19 cellular contexts compared by ENCODE assay signal in the genomic region with DNA sequence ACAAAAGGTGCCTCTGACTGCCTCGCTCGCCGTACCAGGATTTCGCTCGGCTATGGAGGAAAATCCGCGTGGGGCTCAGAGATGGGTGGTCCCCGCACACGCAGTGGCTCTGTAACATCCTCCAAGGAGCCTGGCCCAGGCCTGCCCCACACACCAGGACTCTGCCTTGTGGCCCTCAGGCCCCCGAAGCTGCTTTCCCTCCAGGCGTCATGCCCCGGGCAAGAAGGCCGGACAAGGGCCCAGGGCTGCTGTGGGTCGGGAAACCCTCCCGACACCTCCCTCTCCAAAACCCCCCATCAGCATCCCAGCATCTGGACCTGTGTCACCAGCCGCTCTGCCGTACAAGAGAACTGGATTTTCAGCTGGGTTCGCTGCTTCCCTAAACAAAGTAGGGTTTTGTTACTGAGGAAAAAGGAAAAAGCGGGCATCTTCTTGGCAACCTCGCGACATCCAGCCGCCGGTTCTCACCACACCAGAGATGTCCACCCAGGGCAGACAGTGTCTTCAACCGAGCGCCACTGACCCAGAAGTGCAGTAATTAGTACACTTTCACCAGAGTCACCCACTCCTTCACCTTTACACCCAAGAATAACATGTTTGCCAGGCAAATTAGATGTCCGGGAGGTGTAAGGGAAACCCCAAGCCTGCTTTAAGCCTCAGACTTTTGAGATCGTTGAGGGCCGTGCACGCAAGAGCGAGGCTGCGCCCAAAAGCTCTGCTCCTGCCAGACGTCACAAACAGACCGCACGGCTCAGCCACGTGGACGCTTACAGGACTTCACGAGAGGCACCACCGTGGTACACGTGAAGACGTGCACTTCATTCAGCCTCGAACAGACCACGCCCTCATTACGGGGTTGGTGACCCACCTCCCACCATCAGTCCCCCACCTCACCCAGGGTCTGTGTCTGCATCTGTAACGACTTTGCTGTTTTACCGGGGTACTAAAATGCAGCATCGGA.
DNase-seq lines count a peak whose midpoint lies in the region; ATAC-seq and TF ChIP-seq lines count a peak whose summit lies in the region.
"Had no signal": no experiment of that assay in that cellular context is flagged by ENCODE, and none has a peak within 500 bp of the region (broad histone marks: within the 10 kb centered on the region; RNA-seq: fewer than 3 reads in every experiment).

No MANE protein-coding gene starts in this region.

- no peak overlapping the region for H3K4ac ChIP-seq in IMR-90 (ENCODE audit: low read depth, low read length)

- H3K56ac ChIP-seq in IMR-90 (ENCODE audit: extremely low read depth, insufficient read depth, low read length), result no peak overlapping the region

- no peaks in the 10 kb centered on the region; the same call in 1 of the 2 replicates for H3K9me3 ChIP-seq in IMR-90 (ENCODE audit: control insufficient read depth, insufficient read depth, low read length)
- H3K9me3 ChIP-seq in mucosa of descending colon, result no peaks in the 10 kb centered on the region
- no peaks in the 10 kb centered on the region for H3K9me3 ChIP-seq in suprapubic skin

- H3K4me1 ChIP-seq in IMR-90 (ENCODE audit: control insufficient read depth, insufficient read depth, low read length) (peaks cover 29% of the 10 kb centered on the region), mucosa of descending colon (ENCODE audit: low read depth) (no peaks in the 10 kb centered on the region), suprapubic skin (peaks cover 28% of the 10 kb centered on the region)

- no peak overlapping the region for H3K9ac ChIP-seq in IMR-90 (ENCODE audit: low read depth, low read length)

- H3K23ac ChIP-seq in IMR-90 (ENCODE audit: low read depth, low read length), result no peak overlapping the region

- BruUV-seq in IMR-90 (replicated peaks; lab: Mats Ljungman, UMichigan), result no TSS peak

- no peak overlapping the region for H2AFZ ChIP-seq in IMR-90 (replicated peaks; ENCODE audit: low read length, poor library complexity)
- H2AFZ ChIP-seq: hepatocyte had no signal

- H4K5ac ChIP-seq in IMR-90 (ENCODE audit: low read depth, low read length), result no peak overlapping the region

- H4K8ac ChIP-seq in IMR-90 (ENCODE audit: low read depth in 2 of 2, low read length in 2 of 2), result no peak overlapping the region

- in situ Hi-C loops in IMR-90 (cut with MboI; ENCODE audit: low sequenced_read_pairs), result no loop called here

- TF ChIP-seq POLR2A in IMR-90 (IDR thresholded peaks at IDR 0.05; ENCODE audit: low read depth, low read length) (no peak), suprapubic skin (IDR thresholded peaks at IDR 0.05) (no peak)

- TF ChIP-seq EP300 in suprapubic skin (IDR thresholded peaks at IDR 0.05), result no peak

- TF ChIP-seq CTCF in IMR-90 (conservative IDR thresholded peaks at IDR 0.05; ENCODE audit: low read depth, low read length), result no peak
- no peak for TF ChIP-seq CTCF in mucosa of descending colon (IDR thresholded peaks at IDR 0.05)
- TF ChIP-seq CTCF in suprapubic skin (IDR thresholded peaks at IDR 0.05), result no peak
- TF ChIP-seq CTCF in foreskin fibroblast (IDR thresholded peaks at IDR 0.05; ENCODE audit: low read depth, low read length), result no peak

- H3K9me3 Mint-ChIP-seq in activated naive CD8-positive, alpha-beta T cell treated with anti-CD3 and anti-CD28 coated beads, Interleukin-2, amount 50 U/mL, for 24 hours, result no peaks in the 10 kb centered on the region
- H3K9me3 Mint-ChIP-seq: activated T-cell treated with anti-CD3 and anti-CD28 coated beads, Interleukin-2, amount 50 U/mL, for 4 hours; immature natural killer cell had no signal

- H2AK9ac ChIP-seq in IMR-90 (replicated peaks; ENCODE audit: low read depth, low read length, poor library complexity), result no peak overlapping the region

- H3K4me2 ChIP-seq in IMR-90 (ENCODE audit: low read depth, low read length), result no peak overlapping the region
- H3K4me2 ChIP-seq: hepatocyte had no signal

- intact Hi-C loops in IMR-90 (cut with micrococcal nuclease) (no loop called here), mucosa of descending colon (cut with DNase I, micrococcal nuclease) (no loop called here)

- peaks cover 30% of the 10 kb centered on the region for H3K9me1 ChIP-seq in IMR-90 (ENCODE audit: insufficient read depth, low read length)

- H3K27me3 ChIP-seq in IMR-90 (ENCODE audit: control insufficient read depth, insufficient read depth, low read length) (no peaks in the 10 kb centered on the region), suprapubic skin (no peaks in the 10 kb centered on the region)
- H3K27me3 ChIP-seq: hepatocyte had no signal

- POLR2A ChIA-PET in IMR-90 (lab: Charles Lee; ENCODE audit: unreplicated experiment), result no interaction called here

- dilution Hi-C loops in IMR-90 (cut with HindIII; ENCODE audit: low sequenced_read_pairs, unreplicated experiment), result no loop called here

- no peak overlapping the region for H2AK5ac ChIP-seq in IMR-90 (ENCODE audit: low read depth, low read length)

- WGBS in IMR-90 (ENCODE audit: extremely low coverage in 2 of 2, insufficient read length in 1 of 2), 2 experiments, result 96% methylated on average over 29 of the region's 46 CpGs; no CpG with 5 or more reads in 1 of the 2 experiments
- WGBS in suprapubic skin, result 96% methylated on average over 46 of the region's 46 CpGs

- no peak overlapping the region for H3K18ac ChIP-seq in IMR-90 (ENCODE audit: low read depth, low read length)

- peaks cover 17% of the 10 kb centered on the region for H3K27me3 Mint-ChIP-seq in activated naive CD8-positive, alpha-beta T cell treated with anti-CD3 and anti-CD28 coated beads, Interleukin-2, amount 50 U/mL, for 24 hours

- DNase-seq in IMR-90, result no peak
- peak in 2 of 3 donors; percentile 15 to 32 for DNase-seq in mucosa of descending colon
- DNase-seq in suprapubic skin (ENCODE audit: low spot score in 2 of 2), result no peak
- DNase-seq in stimulated activated CD4-positive, alpha-beta T cell treated with anti-CD3 and anti-CD28 coated beads, Interleukin-2, amount 100 ng/mL, for 48 hours, result no peak
- DNase-seq in foreskin fibroblast, result no peak
- no peak for DNase-seq in activated naive CD8-positive, alpha-beta T cell treated with anti-CD3 and anti-CD28 coated beads, Interleukin-2, amount 50 U/mL, for 24 hours
- DNase-seq: activated naive CD4-positive, alpha-beta T cell treated with Interleukin-2 at 50 U/mL for 16 hours; activated T-cell treated with anti-CD3 and anti-CD28 coated beads, Interleukin-2, amount 50 U/mL, for 4 hours; central memory CD4-positive, alpha-beta T cell; GOT3; immature natural killer cell; Karpas-422; NCI-H524; stimulated activated CD8-positive, alpha-beta memory T cell treated with anti-CD3 and anti-CD28 coated beads, Interleukin-4, amount 100 ng/mL, for 48 hours had no signal

- no peak overlapping the region for H4K91ac ChIP-seq in IMR-90 (ENCODE audit: insufficient read depth, low read depth, low read length)

- no peak overlapping the region for H3K4me3 Mint-ChIP-seq in activated naive CD8-positive, alpha-beta T cell treated with anti-CD3 and anti-CD28 coated beads, Interleukin-2, amount 50 U/mL, for 24 hours
- H3K4me3 Mint-ChIP-seq: activated T-cell treated with anti-CD3 and anti-CD28 coated beads, Interleukin-2, amount 50 U/mL, for 4 hours; immature natural killer cell had no signal

- H3K27ac ChIP-seq in IMR-90 (ENCODE audit: insufficient read depth, low read length), result no peak overlapping the region
- H3K27ac ChIP-seq in cingulate gyrus (ENCODE audit: low read depth, low read length), result peak overlapping the region; percentile 98
- H3K27ac ChIP-seq in suprapubic skin, result peak overlapping the region; percentile 73
- H3K27ac ChIP-seq: hepatocyte had no signal

- CTCF ChIA-PET in IMR-90 (lab: Yijun Ruan, JAX), result no interaction called here

- H3K27ac Mint-ChIP-seq in activated naive CD8-positive, alpha-beta T cell treated with anti-CD3 and anti-CD28 coated beads, Interleukin-2, amount 50 U/mL, for 24 hours, result no peak overlapping the region
- H3K27ac Mint-ChIP-seq: immature natural killer cell had no signal

- 0 out of 2 replicates have a peak overlapping the region, but pooled peaks have one; percentile 37 for H3K14ac ChIP-seq in IMR-90 (replicated peaks; ENCODE audit: low read depth, low read length)

- no peak overlapping the region for H2BK5ac ChIP-seq in IMR-90 (ENCODE audit: low read depth, low read length, poor library complexity, severe bottlenecking)

- H2BK120ac ChIP-seq in IMR-90 (ENCODE audit: low read depth, low read length), result no peak overlapping the region

- H3K36me3 ChIP-seq in IMR-90 (ENCODE audit: control insufficient read depth, insufficient read depth, low read length), result no peaks in the 10 kb centered on the region
- H3K36me3 ChIP-seq in mucosa of descending colon (ENCODE audit: low read depth), result no peaks in the 10 kb centered on the region
- H3K36me3 ChIP-seq in suprapubic skin, result no peaks in the 10 kb centered on the region

- peaks cover 49 to 93% of the 10 kb centered on the region in 2 experiments for H3K79me1 ChIP-seq in IMR-90 (ENCODE audit: low read depth in 1 of 2, low read length in 2 of 2)

- H2BK20ac ChIP-seq in IMR-90 (ENCODE audit: low read depth, low read length), result no peak overlapping the region

- H3K4me1 Mint-ChIP-seq in activated naive CD8-positive, alpha-beta T cell treated with anti-CD3 and anti-CD28 coated beads, Interleukin-2, amount 50 U/mL, for 24 hours, result no peaks in the 10 kb centered on the region

- H4K20me1 ChIP-seq in IMR-90 (ENCODE audit: insufficient read depth, low read length), result peaks cover 70% of the 10 kb centered on the region

- H2BK15ac ChIP-seq in IMR-90 (ENCODE audit: low read depth, low read length), result no peak overlapping the region

- ATAC-seq in IMR-90 (ENCODE audit: low read depth) (no peak), mucosa of descending colon (no peak), HG03442 (IDR thresholded peaks at IDR 0.05; ENCODE audit: unreplicated experiment) (no peak)
- ATAC-seq in activated naive CD8-positive, alpha-beta T cell treated with anti-CD3 and anti-CD28 coated beads, Interleukin-2, amount 50 U/mL, for 24 hours, result no peak
- ATAC-seq: activated T-cell treated with anti-CD3 and anti-CD28 coated beads, Interleukin-2, amount 50 U/mL, for 4 hours; left lobe of liver; sciatic nerve had no signal

- H3K4me3 ChIP-seq in IMR-90 (ENCODE audit: insufficient read depth, low read depth, low read length) (no peak overlapping the region), mucosa of descending colon (no peak overlapping the region), suprapubic skin (no peak overlapping the region), foreskin fibroblast (ENCODE audit: low read depth in 1 of 2, low read length in 2 of 2) (no peak overlapping the region)
- H3K4me3 ChIP-seq: hepatocyte had no signal

- TF ChIP-seq RAD21 in IMR-90 (IDR thresholded peaks at IDR 0.05; ENCODE audit: low read length), result no peak

- no peaks in the 10 kb centered on the region for H3K36me3 Mint-ChIP-seq in activated naive CD8-positive, alpha-beta T cell treated with anti-CD3 and anti-CD28 coated beads, Interleukin-2, amount 50 U/mL, for 24 hours (ENCODE audit: low read depth)
- H3K36me3 Mint-ChIP-seq: immature natural killer cell had no signal

TF ChIP-seq in IMR-90, 13 proteins besides CTCF, POLR2A, EP300 and RAD21 (continues in another document):
- no peak for TF ChIP-seq NFE2L2 (IDR thresholded peaks at IDR 0.05; ENCODE audit: low read depth, low read length)
- TF ChIP-seq RCOR1 (IDR thresholded peaks at IDR 0.05; ENCODE audit: insufficient replicate concordance, low read length), result no peak
- TF ChIP-seq FOS (IDR thresholded peaks at IDR 0.05; ENCODE audit: low read depth, low read length), result no peak
- no peak for TF ChIP-seq CHD1 (IDR thresholded peaks at IDR 0.05; ENCODE audit: low read depth, low read length)
- no peak for TF ChIP-seq SMC3 (IDR thresholded peaks at IDR 0.05; ENCODE audit: low read depth, low read length)

Comparison
In these comparisons a context has a peak if more than half of its experiments do, and no peak if none do; other contexts are left out.
1. DNase-seq: peak in mucosa of descending colon (2 of 3); none in IMR-90 (single experiment), suprapubic skin (0 of 2), stimulated activated CD4-positive, alpha-beta T cell treated with anti-CD3 and anti-CD28 coated beads, Interleukin-2, amount 100 ng/mL, for 48 hours (0 of 2), foreskin fibroblast (0 of 2) and activated naive CD8-positive, alpha-beta T cell treated with anti-CD3 and anti-CD28 coated beads, Interleukin-2, amount 50 U/mL, for 24 hours (single experiment).